2 cellular contexts compared by ENCODE assay signal in genomic region chr6:28111964-28112363, GRCh38.
TF ChIP-seq lines count a peak whose summit lies in the region.

No MANE protein-coding gene starts in this region.

TF ChIP-seq in HEK293, 187 proteins besides CTCF, POLR2A, EP300 and RAD21:
- no peak for TF ChIP-seq HOXC10 (CRISPR knock-in tag; IDR thresholded peaks at IDR 0.05)
- TF ChIP-seq ZNF510 (tag by site-specific recombination; IDR thresholded peaks at IDR 0.05; ENCODE audit: insufficient replicate concordance) = peak; percentile 91

TF ChIP-seq in K562, 482 proteins besides CTCF, POLR2A, EP300 and RAD21:
- TF ChIP-seq POLR2H (tag; IDR thresholded peaks at IDR 0.05; ENCODE audit: low read depth) (0 out of 2 replicates have a peak, but pooled peaks have one; percentile 37), NELFE (IDR thresholded peaks at IDR 0.05; ENCODE audit: insufficient read depth, insufficient read length) (no peak)
